ENCODE assay signal across 15 cellular contexts in the genomic region with DNA sequence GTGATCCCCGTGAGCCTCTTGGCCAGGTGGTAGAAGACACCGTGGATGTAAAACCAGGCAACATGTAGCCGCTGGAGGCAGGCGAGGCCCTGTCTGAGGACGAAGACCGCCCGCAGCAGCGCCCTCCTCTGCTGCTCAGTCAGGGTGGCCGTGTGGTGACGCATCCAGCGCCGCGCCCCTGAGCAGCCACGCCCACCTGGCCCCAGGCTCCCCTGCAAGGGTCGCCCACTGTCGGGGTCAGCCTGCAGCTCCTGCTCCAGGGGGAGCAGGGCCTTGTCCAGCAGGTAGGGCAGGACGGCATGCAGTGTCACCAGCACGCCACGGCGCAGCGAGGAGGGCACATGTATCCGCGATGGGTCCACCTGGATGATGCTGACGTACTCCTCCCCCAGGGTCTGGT. TPM values are rescaled to one million over a fixed set of nuclear protein-coding genes. Genes with fewer than 3 reads are reported as not detected.
DNase-seq lines count a peak whose midpoint lies in the region; ATAC-seq, FAIRE-seq and TF ChIP-seq lines count a peak whose summit lies in the region.
"Had no signal": no experiment of that assay in that cellular context is flagged by ENCODE, and none has a peak within 500 bp of the region (broad histone marks: within the 10 kb centered on the region; RNA-seq: fewer than 3 reads in every experiment).

No MANE protein-coding gene starts in this region.

- intact Hi-C loops in right cardiac atrium (cut with DNase I) = no loop called here
- intact Hi-C loops in Right ventricle myocardium inferior (cut with DNase I) = no loop called here
- intact Hi-C loops in K562 (cut with micrococcal nuclease) = no loop called here

- no peak overlapping the region for H2AFZ ChIP-seq in K562 (ENCODE audit: low read depth, low read length)
- no peak overlapping the region for H2AFZ ChIP-seq in neuronal stem cell (ENCODE audit: low read length)
- H2AFZ ChIP-seq: GM23248 had no signal

- 89% methylated on average over 24 of the region's 24 CpGs for WGBS in right cardiac atrium
- WGBS in K562 (ENCODE audit: insufficient coverage, low coverage, missing lambda C conversion rate) = 81% methylated on average over 24 of the region's 24 CpGs
- WGBS in neuronal stem cell (ENCODE audit: extremely low coverage in 2 of 2, insufficient read length in 2 of 2, insufficient replicate concordance in 1 of 2), 2 donors = no CpG with 5 or more reads among the region's 24 CpGs

- H2BK12ac ChIP-seq in neuronal stem cell (ENCODE audit: low read length) = peak overlapping the region; percentile 63

- DNase-seq in right cardiac atrium (peak in 2 of 3 donors; percentile 59 to 61), Right ventricle myocardium inferior (ENCODE audit: missing footprints) (no peak), LNCaP clone FGC (ENCODE audit: low read depth) (no peak), K562 (ENCODE audit: extremely low read depth in 1 of 4, low spot score in 3 of 4) (peak in 1 of 4 experiments; percentile 31), neuronal stem cell (ENCODE audit: low spot score) (no peak), ACHN (no peak), DMS153 (lab: John Stamatoyannopoulos, UW) (no peak), OCI-M1 (lab: John Stamatoyannopoulos, UW) (no peak)
- DNase-seq: CD4-positive, CD25-positive, alpha-beta regulatory T cell; GM23248 had no signal

- no peaks in the 10 kb centered on the region for H4K20me1 ChIP-seq in K562 (replicated peaks; ENCODE audit: control insufficient read depth, insufficient read depth, low read length)

- FAIRE-seq in K562 (lab: Jason Lieb, UNC) = no peak
- FAIRE-seq: A549, H54 had no signal

- H3K36me3 ChIP-seq in K562 (ENCODE audit: control insufficient read depth, insufficient read depth, low read length) = peaks cover 49% of the 10 kb centered on the region
- H3K36me3 ChIP-seq in neuronal stem cell (replicated peaks in 1 of 2; ENCODE audit: control insufficient read depth in 2 of 2, insufficient read depth in 2 of 2, low read length in 2 of 2) = peaks cover 45 to 65% of the 10 kb centered on the region in 2 donors

- H3K4me2 ChIP-seq in K562 (ENCODE audit: insufficient read depth, low read length) (no peak overlapping the region), neuronal stem cell (ENCODE audit: insufficient read depth, low read length, poor library complexity, severe bottlenecking) (no peak overlapping the region)
- H3K4me2 ChIP-seq: A549, BLaER1 had no signal

- peak overlapping the region; percentile 73 for H3K23ac ChIP-seq in neuronal stem cell (ENCODE audit: low read depth, low read length, poor library complexity)

- H3K18ac ChIP-seq in neuronal stem cell (ENCODE audit: low read length) = no peak overlapping the region

- H3K9me3 ChIP-seq in right cardiac atrium (ENCODE audit: control insufficient read depth, low read length) = no peaks in the 10 kb centered on the region
- no peaks in the 10 kb centered on the region for H3K9me3 ChIP-seq in K562 (replicated peaks; ENCODE audit: control insufficient read depth, insufficient read depth, low read depth, low read length)
- H3K9me3 ChIP-seq in neuronal stem cell (replicated peaks in 1 of 2; ENCODE audit: control insufficient read depth in 2 of 2, insufficient read depth in 1 of 2, low read depth in 1 of 2, low read length in 2 of 2) = no peaks in the 10 kb centered on the region
- H3K9me3 ChIP-seq: A549, BLaER1 had no signal

- in situ Hi-C loops in K562 (cut with MboI) (no loop called here), ACHN (cut with HindIII; ENCODE audit: low pct_ligation_motif_present, low pct_unique_long_range_greater_than_20kb, low sequenced_read_pairs) (loop anchor here (25.0 kb wide), 1 partner anchor 104 kb away; no protein-coding TSS in a partner anchor)

- no peak overlapping the region for H3K27ac ChIP-seq in right cardiac atrium (ENCODE audit: low read length)
- H3K27ac ChIP-seq in K562 (ENCODE audit: extremely low read depth, low read depth, low read length) = no peak overlapping the region
- no peak overlapping the region for H3K27ac ChIP-seq in neuronal stem cell (replicated peaks; ENCODE audit: low read length)
- H3K27ac ChIP-seq: A549, BLaER1, GM23248, HL-60 had no signal

- H3K27me3 ChIP-seq in right cardiac atrium (ENCODE audit: control insufficient read depth, insufficient read depth) = no peaks in the 10 kb centered on the region
- no peaks in the 10 kb centered on the region for H3K27me3 ChIP-seq in K562 (ENCODE audit: control insufficient read depth in 2 of 2, insufficient read depth in 2 of 2, low read length in 2 of 2)
- H3K27me3 ChIP-seq in neuronal stem cell (ENCODE audit: control insufficient read depth in 3 of 3, insufficient read depth in 3 of 3, low read depth in 1 of 3, low read length in 3 of 3) = no peaks in the 10 kb centered on the region
- H3K27me3 ChIP-seq: BLaER1 had no signal

- POLR2A ChIA-PET in K562 (lab: Yijun Ruan, JAX) = interaction anchor here (0.6 to 3.4 kb wide), 4 partner anchors 10 to 241 kb away, joined by 3 to 24 read pairs (median 5); no protein-coding TSS in a partner anchor

- peak overlapping the region; percentile 56 for H2AK5ac ChIP-seq in neuronal stem cell (ENCODE audit: low read depth, low read length)

- H3K4me3 ChIP-seq in right cardiac atrium (ENCODE audit: low read length) = no peak overlapping the region
- peak overlapping the region; percentile 54; the same call in 1 of the 2 replicates for H3K4me3 ChIP-seq in LNCaP clone FGC (ENCODE audit: low read depth, low read length)
- H3K4me3 ChIP-seq in K562 = no peak overlapping the region
- no peak overlapping the region for H3K4me3 ChIP-seq in neuronal stem cell (ENCODE audit: low read length in 2 of 2)
- H3K4me3 ChIP-seq: A549, BLaER1, GM23248 had no signal

- TF ChIP-seq POLR2A in K562 (conservative IDR thresholded peaks at IDR 0.05) = no peak

- H2BK5ac ChIP-seq in neuronal stem cell (ENCODE audit: low read length) = no peak overlapping the region

- ATAC-seq in right cardiac atrium (no peak), Right ventricle myocardium inferior (no peak), K562 (no peak)
- ATAC-seq: A549, HCT116 had no signal

- peaks cover 18% of the 10 kb centered on the region; the same call in 2 of the 3 replicates for H3K79me2 ChIP-seq in K562 (ENCODE audit: control insufficient read depth, insufficient read depth, low read length)

- CTCF ChIA-PET in K562 (lab: Yijun Ruan, JAX; ENCODE audit: low intra/inter-chr PET ratio) = no interaction called here

- H3K4me1 ChIP-seq in right cardiac atrium (ENCODE audit: control insufficient read depth, insufficient read depth, low read length) (peaks cover 3% of the 10 kb centered on the region), K562 (replicated peaks in 1 of 2; ENCODE audit: control insufficient read depth in 2 of 2, insufficient read depth in 2 of 2, low read length in 2 of 2) (peaks cover 6 to 72% of the 10 kb centered on the region in 2 experiments), neuronal stem cell (ENCODE audit: control insufficient read depth in 2 of 2, insufficient read depth in 1 of 2, low read depth in 1 of 2, low read length in 2 of 2) (peaks cover 6 to 7% of the 10 kb centered on the region in 2 donors)

- H4K8ac ChIP-seq in neuronal stem cell (ENCODE audit: low read depth, low read length) = no peak overlapping the region

- no peak overlapping the region for H4K91ac ChIP-seq in neuronal stem cell (ENCODE audit: low read depth, low read length, poor library complexity)

- H3K14ac ChIP-seq in neuronal stem cell (ENCODE audit: low read length) = peak overlapping the region; percentile 8

- no TSS peak for BruUV-seq in K562 (replicated peaks; lab: Mats Ljungman, UMichigan)

- no peak overlapping the region for H2BK15ac ChIP-seq in neuronal stem cell (ENCODE audit: low read length)

- H3K79me1 ChIP-seq in neuronal stem cell (ENCODE audit: low read depth, low read length) = peaks cover 12% of the 10 kb centered on the region

- H3K9me1 ChIP-seq in K562 (ENCODE audit: control insufficient read depth, insufficient read depth, low read length) = no peaks in the 10 kb centered on the region

- H3K4ac ChIP-seq in neuronal stem cell (ENCODE audit: low read length) = no peak overlapping the region

- H2BK120ac ChIP-seq in neuronal stem cell (ENCODE audit: low read depth, low read length) = no peak overlapping the region

- TF ChIP-seq RAD21 in K562 (CRISPR knock-in tag; conservative IDR thresholded peaks at IDR 0.05 in 1 of 2, IDR thresholded peaks at IDR 0.05 in 1 of 2) = no peak

- TF ChIP-seq CTCF in LNCaP clone FGC (IDR thresholded peaks at IDR 0.05; ENCODE audit: control insufficient read depth, extremely low read depth, insufficient read depth) (no peak), K562 (IDR thresholded peaks at IDR 0.05 in 2 of 3, conservative IDR thresholded peaks at IDR 0.05 in 1 of 3; ENCODE audit: insufficient read depth in 2 of 3, low read depth in 1 of 3, low read length in 3 of 3) (peak in 1 of 3 experiments; percentile 47; a peak in 2 of 6 replicates)

- TF ChIP-seq EP300 in K562 (IDR thresholded peaks at IDR 0.05; ENCODE audit: low read length) = no peak

- peak overlapping the region in 1 of 2 experiments; percentile 53; a peak in 1 of 4 replicates for H3K9ac ChIP-seq in K562 (ENCODE audit: insufficient read depth in 1 of 2, low read depth in 2 of 2, low read length in 2 of 2)
- H3K9ac ChIP-seq in neuronal stem cell (ENCODE audit: low read depth, low read length, poor library complexity) = peak overlapping the region; percentile 21
- H3K9ac ChIP-seq: BLaER1, GM23248 had no signal

RNA-seq across cellular contexts. Expression of a gene that starts 3.9 kb away (rescaled TPM):
- total RNA-seq in right cardiac atrium = 10 to 100 TPM; 11.4 to 15.5 (median 13.6) TPM
- polyA plus RNA-seq in right cardiac atrium = 16.0 TPM
- total RNA-seq in Right ventricle myocardium inferior = 14.5 TPM
- total RNA-seq in K562 (2011; cell fraction: chromatin; rRNA removed; ENCODE audit: low replicate concordance) = 13.3 and 27.8 TPM in 2 replicates
- 23.4 and 30.4 TPM in 2 replicates for total RNA-seq in K562 (2011; cell fraction: nucleolus; rRNA removed)
- 18.3 and 19.9 TPM in 2 replicates for total RNA-seq in K562 (2011; cell fraction: nucleoplasm; rRNA removed)
- 24.5 and 26.2 TPM in 2 replicates for total RNA-seq in K562 (2014; rRNA removed)
- total RNA-seq in K562 (2014; rRNA removed; fragmentation: Illumina TruSeq; extraction: Trizol) = 5.6 and 5.7 TPM in 2 replicates
- total RNA-seq in K562 (2015; rRNA removed; fragmentation: Illumina TruSeq; extraction: Trizol) = 8.4 and 9.3 TPM in 2 replicates
- total RNA-seq in K562 (2021) = 18.2 and 18.7 TPM in 2 replicates
- polyA plus RNA-seq in K562 (2011; rRNA removed) = 8.7 and 9.4 TPM in 2 replicates
- polyA plus RNA-seq in K562 (2011; cell fraction: cytosol; rRNA removed) = 9.6 and 19.3 TPM in 2 replicates
- 18.8 and 28.5 TPM in 2 replicates for polyA plus RNA-seq in K562 (2011; cell fraction: nucleus; rRNA removed)
- polyA plus RNA-seq in K562 (2012) = 9.3 and 13.4 TPM in 2 replicates
- 6.4 and 10.6 TPM in 2 replicates for polyA plus RNA-seq in K562 (2014; fragmentation: Illumina TruSeq; extraction: Trizol)
- under 1 TPM; 0.03 to 0.11 TPM for polyA plus RNA-seq in K562 (2014; fragmentation: Nextera tagmentation; extraction: Ambion mirVana)
- polyA plus RNA-seq in K562 (2014; rRNA removed) = 18.8 and 22.5 TPM in 2 replicates
- 3.5 and 3.9 TPM in 2 replicates for polyA minus RNA-seq in K562 (2011; rRNA and poly(A)+ RNA removed)
- polyA minus RNA-seq in K562 (2011; cell fraction: cytosol; rRNA and poly(A)+ RNA removed) = 5.4 and 14.7 TPM in 2 replicates
- 11.1 and 14.0 TPM in 2 replicates for polyA minus RNA-seq in K562 (2011; cell fraction: nucleus; rRNA and poly(A)+ RNA removed)
- polyA plus RNA-seq in neuronal stem cell (2013, experiment 1 of 2) = 12.4 TPM
- 12.5 TPM for polyA plus RNA-seq in neuronal stem cell (2013, experiment 2 of 2)

RNA-seq across cellular contexts. Expression of a gene that starts 16.8 kb away (rescaled TPM):
- 10 to 100 TPM; 83.6 to 93.9 (median 89.6) TPM for total RNA-seq in right cardiac atrium
- 50.3 TPM for polyA plus RNA-seq in right cardiac atrium
- total RNA-seq in Right ventricle myocardium inferior = 85.8 TPM
- total RNA-seq in K562 (2011; cell fraction: chromatin; rRNA removed; ENCODE audit: low replicate concordance) = 270 and 338 TPM in 2 replicates
- 175 and 181 TPM in 2 replicates for total RNA-seq in K562 (2011; cell fraction: nucleolus; rRNA removed)
- total RNA-seq in K562 (2011; cell fraction: nucleoplasm; rRNA removed) = 289 and 345 TPM in 2 replicates
- total RNA-seq in K562 (2014; rRNA removed) = 63.1 and 109 TPM in 2 replicates
- 183 and 211 TPM in 2 replicates for total RNA-seq in K562 (2014; rRNA removed; fragmentation: Illumina TruSeq; extraction: Trizol)
- total RNA-seq in K562 (2015; rRNA removed; fragmentation: Illumina TruSeq; extraction: Trizol) = 146 and 153 TPM in 2 replicates
- total RNA-seq in K562 (2021) = 219 and 235 TPM in 2 replicates
- polyA plus RNA-seq in K562 (2011; rRNA removed) = 316 and 354 TPM in 2 replicates
- 218 and 437 TPM in 2 replicates for polyA plus RNA-seq in K562 (2011; cell fraction: cytosol; rRNA removed)
- 267 and 372 TPM in 2 replicates for polyA plus RNA-seq in K562 (2011; cell fraction: nucleus; rRNA removed)
- 133 and 293 TPM in 2 replicates for polyA plus RNA-seq in K562 (2012)
- 299 and 323 TPM in 2 replicates for polyA plus RNA-seq in K562 (2014; fragmentation: Illumina TruSeq; extraction: Trizol)
- polyA plus RNA-seq in K562 (2014; fragmentation: Nextera tagmentation; extraction: Ambion mirVana) = 10 to 100 TPM; 19.6 to 34.5 TPM
- polyA plus RNA-seq in K562 (2014; rRNA removed) = 216 and 249 TPM in 2 replicates
- 304 and 371 TPM in 2 replicates for polyA minus RNA-seq in K562 (2011; rRNA and poly(A)+ RNA removed)
- polyA minus RNA-seq in K562 (2011; cell fraction: cytosol; rRNA and poly(A)+ RNA removed) = 79.7 and 109 TPM in 2 replicates
- polyA minus RNA-seq in K562 (2011; cell fraction: nucleus; rRNA and poly(A)+ RNA removed) = 23.0 and 33.4 TPM in 2 replicates
- polyA plus RNA-seq in neuronal stem cell (2013, experiment 1 of 2) = 63.2 TPM
- 64.3 TPM for polyA plus RNA-seq in neuronal stem cell (2013, experiment 2 of 2)

RNA-seq across cellular contexts. Expression of a gene that starts 17.1 kb away (rescaled TPM):
- total RNA-seq in right cardiac atrium (1 to 10 TPM; 3.2 to 5.1 (median 4.2) TPM), Right ventricle myocardium inferior (4.9 TPM), K562 (2014; rRNA removed) (6.1 and 9.3 TPM in 2 replicates), K562 (2014; rRNA removed; fragmentation: Illumina TruSeq; extraction: Trizol) (2.3 and 2.9 TPM in 2 replicates), K562 (2015; rRNA removed; fragmentation: Illumina TruSeq; extraction: Trizol) (4.7 and 5.5 TPM in 2 replicates), K562 (2021) (5.1 and 7.6 TPM in 2 replicates)
- polyA plus RNA-seq in right cardiac atrium (4.1 TPM), K562 (2011; rRNA removed) (3.9 and 4.4 TPM in 2 replicates), K562 (2014; fragmentation: Illumina TruSeq; extraction: Trizol) (1.8 and 2.7 TPM in 2 replicates), K562 (2014; fragmentation: Nextera tagmentation; extraction: Ambion mirVana) (under 1 TPM; 0.24 to 0.35 TPM), K562 (2014; rRNA removed) (4.2 and 5.8 TPM in 2 replicates)
- 24.9 and 49.4 TPM in 2 replicates for total RNA-seq in K562 (2011; cell fraction: chromatin; rRNA removed; ENCODE audit: low replicate concordance)
- total RNA-seq in K562 (2011; cell fraction: nucleolus; rRNA removed) = 26.6 and 36.7 TPM in 2 replicates
- 26.9 and 29.6 TPM in 2 replicates for total RNA-seq in K562 (2011; cell fraction: nucleoplasm; rRNA removed)
- 4.3 and 4.7 TPM in 2 replicates for polyA plus RNA-seq in K562 (2011; cell fraction: cytosol; rRNA removed)
- 10.6 and 16.9 TPM in 2 replicates for polyA plus RNA-seq in K562 (2011; cell fraction: nucleus; rRNA removed)
- 3.6 and 6.3 TPM in 2 replicates for polyA plus RNA-seq in K562 (2012)
- polyA minus RNA-seq in K562 (2011; rRNA and poly(A)+ RNA removed) = 5.5 and 9.6 TPM in 2 replicates
- 4.8 and 5.6 TPM in 2 replicates for polyA minus RNA-seq in K562 (2011; cell fraction: cytosol; rRNA and poly(A)+ RNA removed)
- 11.7 and 12.0 TPM in 2 replicates for polyA minus RNA-seq in K562 (2011; cell fraction: nucleus; rRNA and poly(A)+ RNA removed)
- 7.1 TPM for polyA plus RNA-seq in neuronal stem cell (2013, experiment 1 of 2)
- 7.9 TPM for polyA plus RNA-seq in neuronal stem cell (2013, experiment 2 of 2)

Comparison
In these comparisons a context has a peak if more than half of its experiments do, and no peak if none do; other contexts are left out.
1. DNase-seq: peak in right cardiac atrium (2 of 3); none in Right ventricle myocardium inferior (single experiment), LNCaP clone FGC (single experiment), neuronal stem cell (single experiment), ACHN (single experiment), DMS153 (single experiment) and OCI-M1 (single experiment).